ENCODE assay signal across 30 cellular contexts in genomic region chr10:7544203-7544602, GRCh38.
DNase-seq lines count a peak whose midpoint lies in the region; ATAC-seq, FAIRE-seq and TF ChIP-seq lines count a peak whose summit lies in the region.
"Had no signal": no experiment of that assay in that cellular context is flagged by ENCODE, and none has a peak within 500 bp of the region (broad histone marks: within the 10 kb centered on the region; RNA-seq: fewer than 3 reads in every experiment).

No MANE protein-coding gene starts in this region.

- no peak for TF ChIP-seq CTCF in Caco-2 (IDR thresholded peaks at IDR 0.05; ENCODE audit: insufficient read depth in 1 of 2, low read depth in 1 of 2, low read length in 1 of 2, severe bottlenecking in 1 of 2, unreplicated experiment in 1 of 2)
- TF ChIP-seq CTCF in D721Med (IDR thresholded peaks at IDR 0.05; ENCODE audit: insufficient read depth, missing control alignments) = no peak
- TF ChIP-seq CTCF in GM10248 (IDR thresholded peaks at IDR 0.05; ENCODE audit: control extremely low read depth, extremely low read depth, low read depth, missing control alignments) = no peak

- no peak overlapping the region for H3K4me3 Mint-ChIP-seq in Caco-2 (ENCODE audit: unreplicated experiment)
- H3K4me3 Mint-ChIP-seq: activated CD4-positive, alpha-beta T cell treated with anti-CD3 and anti-CD28 coated beads, Interleukin-2, amount 10 ng/mL, durations not matched to agents 7 days and 5 days; activated naive CD8-positive, alpha-beta T cell treated with anti-CD3 and anti-CD28 coated beads for 36 hours; activated T-cell treated with anti-CD3 and anti-CD28 coated beads, Interleukin-2, amount 50 U/mL, for 24 hours; memory B cell; T-cell had no signal

- DNase-seq in Caco-2 (no peak), caudate nucleus (lab: John Stamatoyannopoulos, UW) (peak in 15 of 61 donors; percentile 10 to 61 (median 32)), left ventricle myocardium superior (no peak), pons (ENCODE audit: low spot score) (peak; percentile 69), NCI-H1436 (lab: John Stamatoyannopoulos, UW) (no peak), DMS79 (lab: John Stamatoyannopoulos, UW) (no peak), D721Med (ENCODE audit: insufficient read length, low spot score) (no peak), GM10248 (ENCODE audit: extremely low spot score) (no peak)
- DNase-seq: ACHN; activated CD4-positive, alpha-beta T cell treated with anti-CD3 and anti-CD28 coated beads, Interleukin-2, amount 10 ng/mL, durations not matched to agents 7 days and 5 days; activated gamma-delta T cell; activated naive CD8-positive, alpha-beta T cell treated with anti-CD3 and anti-CD28 coated beads for 36 hours; activated T-cell treated with anti-CD3 and anti-CD28 coated beads, Interleukin-2, amount 50 U/mL, for 24 hours; aorta; colonic mucosa; effector memory CD4-positive, alpha-beta T cell; foreskin fibroblast; Kasumi-1; left cardiac atrium; NCI-H1417 treated with DMSO at 0.1 percent for 48 hours; NCI-H226; NCI-H748 treated with DMSO at 0.1 percent for 48 hours; SJCRH30; stimulated activated CD4-positive, alpha-beta T cell treated with anti-CD3 and anti-CD28 coated beads, Interleukin-4, amount 100 ng/mL, for 24 hours; T-cell; trophoblast cell had no signal

- no peak overlapping the region for H3K4me3 ChIP-seq in Caco-2 (ENCODE audit: low read depth, low read length)
- H3K4me3 ChIP-seq: BLaER1, colonic mucosa, SJCRH30 had no signal

- H3K27me3 ChIP-seq in Caco-2 (replicated peaks; ENCODE audit: control insufficient read depth, insufficient read depth, low read length) = no peaks in the 10 kb centered on the region
- H3K27me3 ChIP-seq: BLaER1, colonic mucosa, SJCRH30 had no signal

- CTCF ChIA-PET in Caco-2 (lab: Charles Lee) = no interaction called here
- CTCF ChIA-PET in GM10248 (lab: Yijun Ruan, JAX) = no interaction called here

- H3K36me3 ChIP-seq in Caco-2 (ENCODE audit: control insufficient read depth, insufficient read depth, low read length) = no peaks in the 10 kb centered on the region
- H3K36me3 ChIP-seq: BLaER1, colonic mucosa, SJCRH30 had no signal

- H3K4me1 Mint-ChIP-seq in Caco-2 (ENCODE audit: low read depth, unreplicated experiment) = peaks cover 30% of the 10 kb centered on the region

- peaks cover 6% of the 10 kb centered on the region for H3K9me3 Mint-ChIP-seq in Caco-2 (ENCODE audit: unreplicated experiment)
- H3K9me3 Mint-ChIP-seq: activated naive CD8-positive, alpha-beta T cell treated with anti-CD3 and anti-CD28 coated beads for 36 hours; activated T-cell treated with anti-CD3 and anti-CD28 coated beads, Interleukin-2, amount 50 U/mL, for 24 hours; memory B cell had no signal

- FAIRE-seq in D721Med (lab: Jason Lieb, UNC) = no peak
- FAIRE-seq: bronchial epithelial cell, RCC 7860 had no signal

- intact Hi-C loops in Caco-2 (cut with micrococcal nuclease; ENCODE audit: unreplicated experiment) (loop anchor here (5.0 kb wide), 3 partner anchors 63 to 823 kb away; no protein-coding TSS in a partner anchor), left ventricle myocardium superior (cut with micrococcal nuclease) (no loop called here)

- H3K27ac ChIP-seq in caudate nucleus (ENCODE audit: low read depth, low read length) = peak overlapping the region; percentile 31
- H3K27ac ChIP-seq: BLaER1, colonic mucosa, SJCRH30 had no signal

- no peaks in the 10 kb centered on the region for H3K9me3 ChIP-seq in Caco-2
- H3K9me3 ChIP-seq: BLaER1, colonic mucosa, SJCRH30 had no signal

- peak overlapping the region; percentile 98 for H3K27ac Mint-ChIP-seq in Caco-2 (ENCODE audit: unreplicated experiment)
- H3K27ac Mint-ChIP-seq: activated CD4-positive, alpha-beta T cell treated with anti-CD3 and anti-CD28 coated beads, Interleukin-2, amount 10 ng/mL, durations not matched to agents 7 days and 5 days; activated naive CD8-positive, alpha-beta T cell treated with anti-CD3 and anti-CD28 coated beads for 36 hours; activated T-cell treated with anti-CD3 and anti-CD28 coated beads, Interleukin-2, amount 50 U/mL, for 24 hours; memory B cell; T-cell had no signal

- BruUV-seq in Caco-2 (replicated peaks; lab: Mats Ljungman, UMichigan) = no TSS peak

- peak; percentile 59 for ATAC-seq in left ventricle myocardium superior
- ATAC-seq: T-cell had no signal

- POLR2A ChIA-PET in Caco-2 (lab: Charles Lee) = no interaction called here
- POLR2A ChIA-PET in GM10248 (lab: Yijun Ruan, JAX) = no interaction called here

- peaks cover 9% of the 10 kb centered on the region for H3K36me3 Mint-ChIP-seq in Caco-2 (ENCODE audit: insufficient read depth, unreplicated experiment)
- H3K36me3 Mint-ChIP-seq: memory B cell, T-cell had no signal

- peaks cover 41% of the 10 kb centered on the region for H3K4me1 ChIP-seq in Caco-2
- H3K4me1 ChIP-seq: colonic mucosa, SJCRH30 had no signal

- no peaks in the 10 kb centered on the region for H3K27me3 Mint-ChIP-seq in Caco-2 (ENCODE audit: insufficient read depth, unreplicated experiment)
- H3K27me3 Mint-ChIP-seq: activated CD4-positive, alpha-beta T cell treated with anti-CD3 and anti-CD28 coated beads, Interleukin-2, amount 10 ng/mL, durations not matched to agents 7 days and 5 days; activated naive CD8-positive, alpha-beta T cell treated with anti-CD3 and anti-CD28 coated beads for 36 hours; activated T-cell treated with anti-CD3 and anti-CD28 coated beads, Interleukin-2, amount 50 U/mL, for 24 hours; T-cell had no signal
